ENCODE assay signal across 11 cellular contexts in genomic region chr5:123090641-123091257, GRCh38. TPM values are rescaled to one million over a fixed set of nuclear protein-coding genes. Genes with fewer than 3 reads are reported as not detected.
DNase-seq lines count a peak whose midpoint lies in the region; ATAC-seq, FAIRE-seq and TF ChIP-seq lines count a peak whose summit lies in the region.
"Had no signal": no experiment of that assay in that cellular context is flagged by ENCODE, and none has a peak within 500 bp of the region (broad histone marks: within the 10 kb centered on the region; RNA-seq: fewer than 3 reads in every experiment).

No MANE protein-coding gene starts in this region.

- H3K9ac ChIP-seq in H9 (ENCODE audit: extremely low read depth, insufficient read length, low read length), result no peak overlapping the region
- H3K9ac ChIP-seq in GM12878 (ENCODE audit: control insufficient read depth, insufficient read depth, low read length), result no peak overlapping the region

- TF ChIP-seq EP300 in GM12878 (IDR thresholded peaks at IDR 0.05; ENCODE audit: borderline replicate concordance in 1 of 2, control insufficient read depth in 1 of 2, low read depth in 2 of 2, low read length in 2 of 2), result no peak

- H4K8ac ChIP-seq in H9 (replicated peaks; ENCODE audit: insufficient read length, low read depth, low read length), result no peak overlapping the region

- no TSS peak for BruUV-seq in GM12878 (replicated peaks; lab: Mats Ljungman, UMichigan)

- H3K27ac Mint-ChIP-seq in H9, result no peak overlapping the region

- no peak overlapping the region for H3K4me3 ChIP-seq in GM12878
- peak overlapping the region in 7 of 8 donors; percentile 28 to 68 (median 47) for H3K4me3 ChIP-seq in spleen
- no peak overlapping the region for H3K4me3 ChIP-seq in BE2C (ENCODE audit: low read depth, low read length)

- H3K79me2 ChIP-seq in H9 (ENCODE audit: insufficient read depth, low read length) (no peaks in the 10 kb centered on the region), GM12878 (ENCODE audit: control insufficient read depth, insufficient read depth, low read length) (no peaks in the 10 kb centered on the region)

- H3K36me3 ChIP-seq in GM12878 (ENCODE audit: control insufficient read depth in 2 of 2, insufficient read depth in 2 of 2, low read length in 1 of 2), result no peaks in the 10 kb centered on the region
- H3K36me3 ChIP-seq in spleen, result no peaks in the 10 kb centered on the region
- H3K36me3 ChIP-seq in BE2C, result no peaks in the 10 kb centered on the region

- H2BK12ac ChIP-seq in H9 (ENCODE audit: insufficient read length, low read depth, low read length), result no peak overlapping the region

- CTCF ChIA-PET in GM12878 (lab: Yijun Ruan, JAX), result interaction anchor here (2.0 kb wide), 1 partner anchor 520 kb away, joined by 5 read pairs; no protein-coding TSS in a partner anchor

- no peak for TF ChIP-seq RAD21 in GM12878 (IDR thresholded peaks at IDR 0.05; ENCODE audit: insufficient read depth, low read depth, low read length)

- H3K4me1 ChIP-seq in H9 (ENCODE audit: insufficient read depth, low read length) (peaks cover 4% of the 10 kb centered on the region; the same call in 1 of the 2 replicates), GM12878 (ENCODE audit: control insufficient read depth, insufficient read depth, low read length) (no peaks in the 10 kb centered on the region), spleen (peaks cover 18 to 81% (median 55%) of the 10 kb centered on the region in 6 donors), BE2C (no peaks in the 10 kb centered on the region)

- H3K4me2 ChIP-seq in H9 (ENCODE audit: insufficient read depth, insufficient read length, low read length) (peak overlapping the region; percentile 78), GM12878 (ENCODE audit: control insufficient read depth, insufficient read depth) (no peak overlapping the region)

- no peak for ATAC-seq in GM12878
- ATAC-seq in HG02870 (IDR thresholded peaks at IDR 0.05; ENCODE audit: unreplicated experiment), result no peak
- ATAC-seq: sciatic nerve had no signal

- no peak overlapping the region for H3T11ph ChIP-seq in H9 (ENCODE audit: low read length)

- H3K79me1 ChIP-seq in H9 (ENCODE audit: insufficient read depth, low read depth, low read length, poor library complexity, severe bottlenecking), result no peaks in the 10 kb centered on the region

- no peak overlapping the region for H3K56ac ChIP-seq in H9 (ENCODE audit: insufficient read length, low read depth, low read length)

- H3K14ac ChIP-seq in H9 (ENCODE audit: insufficient read depth, low read length), result no peak overlapping the region

- H3K4ac ChIP-seq in H9 (ENCODE audit: low read depth, low read length), result no peak overlapping the region

- H3K18ac ChIP-seq in H9 (ENCODE audit: insufficient read length, low read depth, low read length), result no peak overlapping the region

- H3K23me2 ChIP-seq in H9 (ENCODE audit: insufficient read length, low read depth, low read length, poor library complexity, severe bottlenecking), result peaks cover 55% of the 10 kb centered on the region

- DNase-seq in H9, result peak; percentile 53
- DNase-seq in GM12878 (ENCODE audit: low read depth, low spot score), result no peak
- peak; percentile 26 for DNase-seq in left kidney (ENCODE audit: low read depth, low spot score)
- no peak for DNase-seq in spleen
- DNase-seq in T-helper 1 cell, result no peak
- no peak for DNase-seq in NCI-H2227 (lab: John Stamatoyannopoulos, UW; ENCODE audit: unreplicated experiment)
- DNase-seq in BE2C, result no peak
- DNase-seq: activated naive CD4-positive, alpha-beta T cell treated with anti-CD3 and anti-CD28 coated beads, Interleukin-2, amount 50 U/mL, for 16 hours; T-helper 9 cell had no signal

- H3K27me3 ChIP-seq in H9 (ENCODE audit: insufficient read depth, low read length) (peaks cover 80% of the 10 kb centered on the region), GM12878 (replicated peaks in 1 of 2; ENCODE audit: control insufficient read depth in 2 of 2, insufficient read depth in 2 of 2, low read length in 1 of 2) (peaks cover 21 to 47% of the 10 kb centered on the region in 2 experiments), spleen (replicated peaks in 1 of 7) (peaks cover 15 to 100% (median 98%) of the 10 kb centered on the region in 7 donors), BE2C (peaks cover 100% of the 10 kb centered on the region)

- POLR2A ChIA-PET in GM12878 (lab: Charles Lee), result no interaction called here

- no peak overlapping the region for H2BK20ac ChIP-seq in H9 (ENCODE audit: low read depth, low read length, poor library complexity, severe bottlenecking)

- H3K4me1 Mint-ChIP-seq in H9, result peaks cover 47 to 62% of the 10 kb centered on the region in 2 experiments

- in situ Hi-C loops in GM12878 (cut with MboI), result no loop called here

- H3K23ac ChIP-seq in H9 (ENCODE audit: insufficient read length, low read depth, low read length), result no peak overlapping the region

- H3K27ac ChIP-seq in H9 (ENCODE audit: insufficient read length, low read depth, low read length) (no peak overlapping the region), GM12878 (ENCODE audit: control insufficient read depth, insufficient read depth) (no peak overlapping the region), spleen (no peak overlapping the region)

- no peak overlapping the region for H2AK5ac ChIP-seq in H9 (ENCODE audit: insufficient read length, low read length)

- H4K91ac ChIP-seq in H9 (ENCODE audit: insufficient read length, low read depth, low read length), result no peak overlapping the region

- RAD21 ChIA-PET in GM12878 (lab: Charles Lee; ENCODE audit: unreplicated experiment), result no interaction called here

- peak overlapping the region; percentile 45 to 81 for H3K4me3 Mint-ChIP-seq in H9

- no peak overlapping the region for H4K5ac ChIP-seq in H9 (ENCODE audit: insufficient read length, low read depth, low read length)

- H4K20me1 ChIP-seq in H9 (ENCODE audit: control insufficient read depth, insufficient read depth, insufficient read length) (no peaks in the 10 kb centered on the region), GM12878 (ENCODE audit: control insufficient read depth, insufficient read depth) (no peaks in the 10 kb centered on the region)

- H3K36me3 Mint-ChIP-seq in H9 (ENCODE audit: insufficient read depth in 1 of 3, low read depth in 3 of 3), result no peaks in the 10 kb centered on the region; a peak in 1 of 7 replicates

- H2BK15ac ChIP-seq in H9 (ENCODE audit: low read depth, low read length), result no peak overlapping the region

- H3K9me3 Mint-ChIP-seq in H9, result peaks cover 0 to 2% of the 10 kb centered on the region in 2 experiments; a peak in 2 of 5 replicates

- no peak for TF ChIP-seq POLR2A in GM12878 (IDR thresholded peaks at IDR 0.05; ENCODE audit: low read depth, low read length)
- TF ChIP-seq POLR2A in spleen (IDR thresholded peaks at IDR 0.05), result no peak

- SMC1A ChIA-PET in GM12878 (lab: Charles Lee; ENCODE audit: uncharacterized antibody, unreplicated experiment), result no interaction called here

- H3K9me3 ChIP-seq in H9 (ENCODE audit: control insufficient read depth, low read depth, low read length) (no peaks in the 10 kb centered on the region), GM12878 (replicated peaks; ENCODE audit: control insufficient read depth, insufficient read depth, low read length) (no peaks in the 10 kb centered on the region), spleen (no peaks in the 10 kb centered on the region), BE2C (no peaks in the 10 kb centered on the region)

- H2BK120ac ChIP-seq in H9 (ENCODE audit: low read depth, low read length, poor library complexity, severe bottlenecking), result no peak overlapping the region

- H2BK5ac ChIP-seq in H9 (ENCODE audit: insufficient read length, low read length), result no peak overlapping the region

- intact Hi-C loops in GM12878 (cut with micrococcal nuclease; ENCODE audit: unreplicated experiment) (no loop called here), spleen (cut with DNase I; ENCODE audit: low total_unique reads) (no loop called here)

- FAIRE-seq in GM12878 (lab: Jason Lieb, UNC), result no peak

- no CpG with 5 or more reads among the region's 40 CpGs for WGBS in H9 (ENCODE audit: extremely low coverage, insufficient read length, low lambda C conversion rate)
- WGBS in GM12878 (ENCODE audit: insufficient coverage, insufficient replicate concordance, low lambda C conversion rate, missing lambda C conversion rate), result 17% methylated on average over 37 of the region's 40 CpGs
- WGBS in spleen, 5 donors, result 7 to 19% (median 10%) methylated on average over 7 to 40 of the region's 40 CpGs

- H3K27me3 Mint-ChIP-seq in H9 (ENCODE audit: low read depth), result peaks cover 100% of the 10 kb centered on the region

- no peak for TF ChIP-seq CTCF in H9 (conservative IDR thresholded peaks at IDR 0.05)
- TF ChIP-seq CTCF in GM12878 (IDR thresholded peaks at IDR 0.05 in 2 of 3, conservative IDR thresholded peaks at IDR 0.05 in 1 of 3; ENCODE audit: control insufficient read depth in 2 of 3, extremely low read depth in 1 of 3, insufficient read depth in 1 of 3, low read depth in 3 of 3, low read length in 3 of 3), result no peak
- TF ChIP-seq CTCF in spleen (IDR thresholded peaks at IDR 0.05 in 8 of 11, conservative IDR thresholded peaks at IDR 0.05 in 3 of 11), result no peak
- TF ChIP-seq CTCF in BE2C (IDR thresholded peaks at IDR 0.05; ENCODE audit: low read depth, low read length), result no peak

- H2AFZ ChIP-seq in H9 (ENCODE audit: low read length), result no peak overlapping the region
- no peak overlapping the region for H2AFZ ChIP-seq in GM12878 (ENCODE audit: control insufficient read depth, low read depth, low read length)

RNA-seq across cellular contexts. Expression of gene PRDM6, which starts 1.7 kb away (rescaled TPM):
- 0.15 and 0.17 TPM in 2 replicates for total RNA-seq in H9 (2021)
- not detected in 2 replicates for total RNA-seq in GM12878 (2013; cell fraction: nucleolus; rRNA removed)
- total RNA-seq in GM12878 (2014; rRNA removed), result not detected in 2 replicates
- total RNA-seq in GM12878 (2014; rRNA removed; fragmentation: Illumina TruSeq; extraction: Trizol), result not detected in 2 replicates
- total RNA-seq in GM12878 (2021), result not detected in 2 replicates
- not detected for polyA plus RNA-seq in GM12878 (2011; ENCODE audit: low read depth)
- polyA plus RNA-seq in GM12878 (2011; rRNA removed), result not detected in 2 replicates
- not detected in 2 replicates for polyA plus RNA-seq in GM12878 (2011; cell fraction: cytosol; rRNA removed)
- polyA plus RNA-seq in GM12878 (2011; cell fraction: nucleus; rRNA removed), result not detected in 2 replicates
- not detected in 2 replicates for polyA plus RNA-seq in GM12878 (2012)
- not detected in 2 replicates for polyA plus RNA-seq in GM12878 (2014; fragmentation: Illumina TruSeq; extraction: Trizol)
- not detected for polyA plus RNA-seq in GM12878 (2014; fragmentation: Nextera tagmentation; extraction: Ambion mirVana)
- polyA plus RNA-seq in GM12878 (2014; rRNA removed), result not detected in 2 replicates
- not detected for polyA plus RNA-seq in GM12878 (2016; fragmentation: Nextera tagmentation; extraction: Ambion mirVana)
- not detected in 2 replicates for polyA minus RNA-seq in GM12878 (2011; rRNA and poly(A)+ RNA removed)
- not detected in 2 replicates for polyA minus RNA-seq in GM12878 (2011; cell fraction: cytosol; rRNA and poly(A)+ RNA removed)
- polyA minus RNA-seq in GM12878 (2011; cell fraction: nucleus; rRNA and poly(A)+ RNA removed), result not detected in 2 replicates
- under 1 TPM in 3 of 7 donors, not detected in 4; 0.03 to 0.72 (median 0.03) TPM for total RNA-seq in spleen
- under 1 TPM; 0.02 to 0.03 (median 0.02) TPM for polyA plus RNA-seq in spleen
- not detected for polyA plus RNA-seq in BE2C (2012; ENCODE audit: insufficient read depth, insufficient read length, low read depth)

RNA-seq across cellular contexts. Expression of gene PPIC, which starts 54.2 kb away (rescaled TPM):
- total RNA-seq in H9 (2021), result 10.8 and 11.9 TPM in 2 replicates
- total RNA-seq in GM12878 (2013; cell fraction: nucleolus; rRNA removed), result not detected in 2 replicates
- not detected in 2 replicates for total RNA-seq in GM12878 (2014; rRNA removed)
- not detected in 2 replicates for total RNA-seq in GM12878 (2014; rRNA removed; fragmentation: Illumina TruSeq; extraction: Trizol)
- 0.21 TPM in 1 of 2 replicates, not detected in the other for total RNA-seq in GM12878 (2021)
- polyA plus RNA-seq in GM12878 (2011; ENCODE audit: low read depth), result not detected
- not detected in 2 replicates for polyA plus RNA-seq in GM12878 (2011; rRNA removed)
- polyA plus RNA-seq in GM12878 (2011; cell fraction: cytosol; rRNA removed), result not detected in 2 replicates
- not detected in 2 replicates for polyA plus RNA-seq in GM12878 (2011; cell fraction: nucleus; rRNA removed)
- polyA plus RNA-seq in GM12878 (2012), result 0.08 TPM in 1 of 2 replicates, not detected in the other
- not detected in 2 replicates for polyA plus RNA-seq in GM12878 (2014; fragmentation: Illumina TruSeq; extraction: Trizol)
- not detected for polyA plus RNA-seq in GM12878 (2014; fragmentation: Nextera tagmentation; extraction: Ambion mirVana)
- polyA plus RNA-seq in GM12878 (2014; rRNA removed), result not detected in 2 replicates
- under 1 TPM in 1 of 2 experiments, not detected in 1; 0.12 TPM for polyA plus RNA-seq in GM12878 (2016; fragmentation: Nextera tagmentation; extraction: Ambion mirVana)
- not detected in 2 replicates for polyA minus RNA-seq in GM12878 (2011; rRNA and poly(A)+ RNA removed)
- polyA minus RNA-seq in GM12878 (2011; cell fraction: cytosol; rRNA and poly(A)+ RNA removed), result not detected in 2 replicates
- not detected in 2 replicates for polyA minus RNA-seq in GM12878 (2011; cell fraction: nucleus; rRNA and poly(A)+ RNA removed)
- total RNA-seq in spleen, result 10 to 100 TPM in 2 of 7 donors, 1 to 10 TPM in 5; 5.4 to 18.5 (median 9.3) TPM
- 1 to 10 TPM; 2.3 to 7.1 (median 5.9) TPM for polyA plus RNA-seq in spleen
- 0.32 TPM for polyA plus RNA-seq in BE2C (2012; ENCODE audit: insufficient read depth, insufficient read length, low read depth)

Comparison
In these comparisons a context has a peak if more than half of its experiments do, and no peak if none do; other contexts are left out.
1. DNase-seq: peak in H9 (single experiment) and left kidney (single experiment); none in GM12878 (single experiment), spleen (single experiment), T-helper 1 cell (0 of 5), NCI-H2227 (single experiment) and BE2C (single experiment).
2. H3K4me3 ChIP-seq: peak in spleen (7 of 8); none in GM12878 (single experiment) and BE2C (single experiment).